In genomic region chr14:88667555-88668273, GRCh38 we compare ENCODE assay signal across 8 cellular contexts.
DNase-seq lines count a peak whose midpoint lies in the region; ATAC-seq, FAIRE-seq and TF ChIP-seq lines count a peak whose summit lies in the region.

No MANE protein-coding gene starts in this region.

- no peak overlapping the region for H3K9ac ChIP-seq in endothelial cell of umbilical vein (replicated peaks; ENCODE audit: extremely low read depth, insufficient read depth, low read length)

- no peaks in the 10 kb centered on the region for H3K79me2 ChIP-seq in endothelial cell of umbilical vein (ENCODE audit: control insufficient read depth, insufficient read depth, low read length)

- H3K9me1 ChIP-seq in endothelial cell of umbilical vein (replicated peaks; ENCODE audit: control insufficient read depth, extremely low read depth, insufficient read depth, low read length) = no peaks in the 10 kb centered on the region

- CTCF ChIA-PET in activated CD8-positive, alpha-beta T cell treated with anti-CD3 and anti-CD28 coated beads for 36 hours (lab: Charles Lee) = interaction anchor here (0.6 to 3.1 kb wide), 43 partner anchors 10 to 478 kb away, joined by 3 to 34 read pairs (median 4); partner anchors contain the start of genes EML5 and TTC8
- CTCF ChIA-PET in endothelial cell of umbilical vein (lab: Charles Lee) = interaction anchor here (0.6 to 5.2 kb wide), 43 partner anchors 10 to 1568 kb away, joined by 3 to 64 read pairs (median 4); partner anchors contain the start of genes EML5 and TTC8

- no TSS peak for BruUV-seq in endothelial cell of umbilical vein (replicated peaks; lab: Mats Ljungman, UMichigan)

- peaks cover 11% of the 10 kb centered on the region for H3K9me3 Mint-ChIP-seq in activated CD8-positive, alpha-beta T cell treated with anti-CD3 and anti-CD28 coated beads for 36 hours
- peaks cover 13 to 15% of the 10 kb centered on the region in 2 donors for H3K9me3 Mint-ChIP-seq in stimulated activated naive CD8-positive, alpha-beta T cell treated with anti-CD3 and anti-CD28 coated beads, Interleukin-15, amount 100 ng/mL, for 72 hours

- dilution Hi-C loops in endothelial cell of umbilical vein (cut with MboI; ENCODE audit: extremely low pct_ligation_motif_present, low sequenced_read_pairs) = no loop called here

- H3K4me1 ChIP-seq in endothelial cell of umbilical vein (ENCODE audit: control insufficient read depth, extremely low read depth, insufficient read depth, low read length) = no peaks in the 10 kb centered on the region

- TF ChIP-seq POLR2A in endothelial cell of umbilical vein (IDR thresholded peaks at IDR 0.05; ENCODE audit: low read depth, low read length) = no peak

- H3K4me3 ChIP-seq in endothelial cell of umbilical vein (replicated peaks in 1 of 3; ENCODE audit: insufficient read depth in 1 of 3, low read depth in 1 of 3, low read length in 3 of 3) = no peak overlapping the region

- no peak overlapping the region for H2AFZ ChIP-seq in endothelial cell of umbilical vein (ENCODE audit: low read depth, low read length)

- DNase-seq in DMS 273 treated with DMSO at 0.1 percent for 48 hours (lab: John Stamatoyannopoulos, UW) (peak; percentile 50), NCI-H526 treated with DMSO at 0.1 percent for 48 hours (lab: John Stamatoyannopoulos, UW) (peak; percentile 41), endothelial cell of umbilical vein (ENCODE audit: low read depth, low spot score) (peak; percentile 64), mucosa of gallbladder (ENCODE audit: low spot score) (peak; percentile 54)
- DNase-seq in activated CD8-positive, alpha-beta T cell treated with anti-CD3 and anti-CD28 coated beads for 36 hours = peak; percentile 52
- peak; percentile 36 to 56 for DNase-seq in stimulated activated naive CD8-positive, alpha-beta T cell treated with anti-CD3 and anti-CD28 coated beads, Interleukin-15, amount 100 ng/mL, for 72 hours

- no peaks in the 10 kb centered on the region for H4K20me1 ChIP-seq in endothelial cell of umbilical vein (replicated peaks; ENCODE audit: control insufficient read depth, extremely low read depth, insufficient read depth, low read length)

- ATAC-seq in GM21367 (IDR thresholded peaks at IDR 0.05; ENCODE audit: unreplicated experiment) = peak; percentile 76
- ATAC-seq in HG03571 (IDR thresholded peaks at IDR 0.05; ENCODE audit: unreplicated experiment) = peak; percentile 77
- peak; percentile 84 for ATAC-seq in activated CD8-positive, alpha-beta T cell treated with anti-CD3 and anti-CD28 coated beads for 36 hours
- ATAC-seq in stimulated activated naive CD8-positive, alpha-beta T cell treated with anti-CD3 and anti-CD28 coated beads, Interleukin-15, amount 100 ng/mL, for 72 hours = peak; percentile 87

- intact Hi-C loops in activated CD8-positive, alpha-beta T cell treated with anti-CD3 and anti-CD28 coated beads for 36 hours (cut with micrococcal nuclease) = loop anchor here (5.0 kb wide), 1 partner anchor 200 kb away; no protein-coding TSS in a partner anchor
- intact Hi-C loops in endothelial cell of umbilical vein (cut with micrococcal nuclease) = loop anchor here (1.0 to 10.0 kb wide), 5 partner anchors 126 to 1247 kb away; no protein-coding TSS in a partner anchor

- peaks cover 2% of the 10 kb centered on the region for H3K4me1 Mint-ChIP-seq in activated CD8-positive, alpha-beta T cell treated with anti-CD3 and anti-CD28 coated beads for 36 hours (ENCODE audit: low read depth)
- no peaks in the 10 kb centered on the region for H3K4me1 Mint-ChIP-seq in stimulated activated naive CD8-positive, alpha-beta T cell treated with anti-CD3 and anti-CD28 coated beads, Interleukin-15, amount 100 ng/mL, for 72 hours

- POLR2A ChIA-PET in activated CD8-positive, alpha-beta T cell treated with anti-CD3 and anti-CD28 coated beads for 36 hours (lab: Charles Lee) = interaction anchor here (0.6 kb wide), 1 partner anchor 32 kb away, joined by 4 read pairs; no protein-coding TSS in a partner anchor
- POLR2A ChIA-PET in endothelial cell of umbilical vein (lab: Charles Lee) = no interaction called here

- H3K27ac ChIP-seq in endothelial cell of umbilical vein (ENCODE audit: insufficient read depth, low read depth, low read length) = no peak overlapping the region

- peak; percentile 89 for FAIRE-seq in endothelial cell of umbilical vein (lab: Jason Lieb, UNC)

- no peak overlapping the region for H3K4me2 ChIP-seq in endothelial cell of umbilical vein (ENCODE audit: insufficient read depth, low read length)

- H3K27ac Mint-ChIP-seq in activated CD8-positive, alpha-beta T cell treated with anti-CD3 and anti-CD28 coated beads for 36 hours = no peak overlapping the region
- H3K27ac Mint-ChIP-seq in stimulated activated naive CD8-positive, alpha-beta T cell treated with anti-CD3 and anti-CD28 coated beads, Interleukin-15, amount 100 ng/mL, for 72 hours = peak overlapping the region in 1 of 2 donors; percentile 0

- no peaks in the 10 kb centered on the region for H3K9me3 ChIP-seq in endothelial cell of umbilical vein (replicated peaks; ENCODE audit: control insufficient read depth, insufficient read depth, low read length)

- no peaks in the 10 kb centered on the region for H3K36me3 ChIP-seq in endothelial cell of umbilical vein (ENCODE audit: control insufficient read depth in 2 of 2, extremely low read depth in 1 of 2, insufficient read depth in 2 of 2, low read length in 2 of 2)

- no peaks in the 10 kb centered on the region for H3K27me3 Mint-ChIP-seq in activated CD8-positive, alpha-beta T cell treated with anti-CD3 and anti-CD28 coated beads for 36 hours
- H3K27me3 Mint-ChIP-seq in stimulated activated naive CD8-positive, alpha-beta T cell treated with anti-CD3 and anti-CD28 coated beads, Interleukin-15, amount 100 ng/mL, for 72 hours = no peaks in the 10 kb centered on the region

- H3K36me3 Mint-ChIP-seq in activated CD8-positive, alpha-beta T cell treated with anti-CD3 and anti-CD28 coated beads for 36 hours (ENCODE audit: low read depth) = peaks cover 12% of the 10 kb centered on the region

- H3K4me3 Mint-ChIP-seq in activated CD8-positive, alpha-beta T cell treated with anti-CD3 and anti-CD28 coated beads for 36 hours = no peak overlapping the region
- no peak overlapping the region for H3K4me3 Mint-ChIP-seq in stimulated activated naive CD8-positive, alpha-beta T cell treated with anti-CD3 and anti-CD28 coated beads, Interleukin-15, amount 100 ng/mL, for 72 hours

- TF ChIP-seq CTCF in activated CD8-positive, alpha-beta T cell treated with anti-CD3 and anti-CD28 coated beads for 36 hours (IDR thresholded peaks at IDR 0.05) = peak; percentile 87
- peak; percentile 79 to 84 for TF ChIP-seq CTCF in endothelial cell of umbilical vein (IDR thresholded peaks at IDR 0.05; ENCODE audit: extremely low read depth in 1 of 2, insufficient read depth in 1 of 2, low read depth in 1 of 2, low read length in 2 of 2)

- H3K27me3 ChIP-seq in endothelial cell of umbilical vein (ENCODE audit: control insufficient read depth in 2 of 2, insufficient read depth in 2 of 2, low read length in 2 of 2) = peaks cover 0 to 3% of the 10 kb centered on the region in 2 experiments

TF ChIP-seq in endothelial cell of umbilical vein, 7 proteins besides CTCF, POLR2A, EP300 and RAD21:
- TF ChIP-seq MYC (IDR thresholded peaks at IDR 0.05; ENCODE audit: low read depth, low read length) (no peak), EZH2 (IDR thresholded peaks at IDR 0.05; ENCODE audit: borderline replicate concordance, low read depth, low read length, severe bottlenecking) (no peak), FOS (IDR thresholded peaks at IDR 0.05; ENCODE audit: borderline replicate concordance, insufficient read depth, low read length) (no peak), POLR2AphosphoS5 (IDR thresholded peaks at IDR 0.05; ENCODE audit: insufficient read depth, low read depth, low read length) (no peak), MAX (IDR thresholded peaks at IDR 0.05; ENCODE audit: insufficient read depth, insufficient read length) (no peak), GATA2 (IDR thresholded peaks at IDR 0.05; ENCODE audit: insufficient read depth, insufficient read length, low read depth, low read length) (no peak), JUN (IDR thresholded peaks at IDR 0.05; ENCODE audit: borderline replicate concordance, insufficient read depth, insufficient read length, low read depth) (no peak)
